7 cellular contexts compared by ENCODE assay signal in genomic region chr3:127002195-127003174, GRCh38. TPM values are rescaled to one million over a fixed set of nuclear protein-coding genes. Genes with fewer than 3 reads are reported as not detected.
A peak's percentile ranks its signal among the peaks of the same experiment; 100 is the strongest.
DNase-seq lines count a peak whose midpoint lies in the region; TF ChIP-seq lines count a peak whose summit lies in the region.

No MANE protein-coding gene starts in this region.

- 37 to 52% methylated on average over 23 of the region's 26 CpGs for WGBS in lower leg skin, 2 donors
- 48 to 50% methylated on average over 20 to 25 of the region's 26 CpGs for WGBS in thyroid gland, 2 donors

- H3K4me1 ChIP-seq in thyroid gland: peaks cover 16 to 22% of the 10 kb centered on the region in 2 donors

- DNase-seq in LHCN-M2 (ENCODE audit: low read depth) (peak; percentile 93), dorsolateral prefrontal cortex (peak in 9 of 10 donors; percentile 16 to 73 (median 65)), lower leg skin (ENCODE audit: low spot score in 2 of 2) (peak; percentile 70 to 97), thyroid gland (peak; percentile 87 to 93), NCI-H146 treated with DMSO at 0.1 percent for 48 hours (lab: John Stamatoyannopoulos, UW; ENCODE audit: unreplicated experiment) (no peak), DMS153 (lab: John Stamatoyannopoulos, UW) (no peak)
- DNase-seq in stimulated activated naive CD4-positive, alpha-beta T cell (lab: John Stamatoyannopoulos, UW): no peak

- TF ChIP-seq POLR2A in lower leg skin (IDR thresholded peaks at IDR 0.05) (no peak), thyroid gland (IDR thresholded peaks at IDR 0.05) (peak in 1 of 2 donors; percentile 55)

- no peaks in the 10 kb centered on the region for H3K36me3 ChIP-seq in thyroid gland

- H3K27ac ChIP-seq in dorsolateral prefrontal cortex (peak overlapping the region in 44 of 59 donors; percentile 2 to 81 (median 57)), thyroid gland (peak overlapping the region; percentile 52 to 78 (median 68))

- H3K27me3 ChIP-seq in dorsolateral prefrontal cortex (no peaks in the 10 kb centered on the region), thyroid gland (no peaks in the 10 kb centered on the region)

- TF ChIP-seq CTCF in dorsolateral prefrontal cortex (IDR thresholded peaks at IDR 0.05 in 54 of 56, conservative IDR thresholded peaks at IDR 0.05 in 2 of 56; ENCODE audit: low read depth in 1 of 56, partially characterized antibody in 56 of 56) (peak in 53 of 56 donors; percentile 21 to 72 (median 51)), lower leg skin (IDR thresholded peaks at IDR 0.05) (no peak), thyroid gland (IDR thresholded peaks at IDR 0.05) (peak in 4 of 6 experiments; percentile 28 to 50 (median 45))

- H3K4me3 ChIP-seq in dorsolateral prefrontal cortex (peak overlapping the region in 36 of 59 donors; percentile 2 to 46 (median 24)), lower leg skin (ENCODE audit: low read depth, poor library complexity, severe bottlenecking) (no peak overlapping the region), thyroid gland (replicated peaks in 1 of 3) (no peak overlapping the region)

- no peaks in the 10 kb centered on the region for H3K9me3 ChIP-seq in thyroid gland

- intact Hi-C loops in dorsolateral prefrontal cortex (cut with DNase I): no loop called here
- intact Hi-C loops in lower leg skin (cut with DNase I; ENCODE audit: low total_unique reads): no loop called here
- intact Hi-C loops in thyroid gland (cut with DNase I): no loop called here

RNA-seq across cellular contexts. Expression of gene PLXNA1, which starts 19.6 kb away (rescaled TPM):
- total RNA-seq in LHCN-M2 (2014; rRNA removed) (65.6 and 88.7 TPM in 2 replicates), dorsolateral prefrontal cortex (10 to 100 TPM; 28.6 to 94.1 (median 62.9) TPM), lower leg skin (10 to 100 TPM; 35.8 to 44.9 (median 39.7) TPM), thyroid gland (10 to 100 TPM; 16.0 to 28.0 (median 22.8) TPM)
- polyA plus RNA-seq in LHCN-M2 (2012): 41.7 TPM

Comparison
In these comparisons a context has a peak if more than half of its experiments do, and no peak if none do; other contexts are left out.
1. DNase-seq: peak in LHCN-M2 (single experiment), dorsolateral prefrontal cortex (9 of 10), lower leg skin (2 of 2) and thyroid gland (2 of 2); none in NCI-H146 treated with DMSO at 0.1 percent for 48 hours (single experiment), stimulated activated naive CD4-positive, alpha-beta T cell (0 of 6) and DMS153 (single experiment).
2. H3K4me3 ChIP-seq: peak in dorsolateral prefrontal cortex (36 of 59); none in lower leg skin (single experiment) and thyroid gland (0 of 3).
3. CTCF ChIP-seq: peak in dorsolateral prefrontal cortex (53 of 56) and thyroid gland (4 of 6); none in lower leg skin (0 of 3).